ENCODE assay signal across 23 cellular contexts in the genomic region with DNA sequence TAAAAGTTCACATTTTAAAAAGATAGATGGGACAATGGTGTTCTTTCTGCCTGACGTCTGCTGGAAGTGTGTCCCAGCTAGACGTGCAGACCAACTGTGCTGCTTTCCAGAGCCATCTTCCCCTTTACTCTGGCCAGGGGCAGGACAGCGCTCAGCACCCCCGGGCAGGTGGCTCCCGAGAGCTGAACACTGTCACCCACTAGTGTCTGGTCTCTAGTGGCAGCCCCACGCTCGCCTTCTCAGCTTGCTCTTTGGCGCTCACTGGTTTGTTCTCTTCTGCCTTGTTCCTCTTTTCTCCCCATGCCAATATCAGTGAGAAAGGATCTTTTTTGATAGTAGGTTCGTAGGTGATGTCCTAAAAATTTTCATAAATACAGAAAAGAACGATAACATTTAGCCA. TPM values are rescaled to one million over a fixed set of nuclear protein-coding genes. Genes with fewer than 3 reads are reported as not detected.
DNase-seq lines count a peak whose midpoint lies in the region; ATAC-seq, FAIRE-seq and TF ChIP-seq lines count a peak whose summit lies in the region.
"Had no signal": no experiment of that assay in that cellular context is flagged by ENCODE, and none has a peak within 500 bp of the region (broad histone marks: within the 10 kb centered on the region; RNA-seq: fewer than 3 reads in every experiment).

No MANE protein-coding gene starts in this region.

- intact Hi-C loops in HepG2 (cut with micrococcal nuclease; ENCODE audit: unreplicated experiment) = loop anchor here (5.0 kb wide), 1 partner anchor 56 kb away; the partner anchor contains the start of gene CYBA
- intact Hi-C loops in right lobe of liver (cut with DNase I) = no loop called here
- intact Hi-C loops in dendritic cell treated with granulocyte-macrophage colony-stimulating factor and Interleukin-4, amounts not matched to agents 40 ng/mL and 50 ng/mL, for 4 days (cut with micrococcal nuclease) = loop anchor here (10.0 kb wide), 1 partner anchor 109 kb away; the partner anchor contains the start of genes CTU2 and RNF166

- in situ Hi-C loops in HepG2 (cut with HindIII; ENCODE audit: extremely low pct_ligation_motif_present, low pct_unique_long_range_greater_than_20kb) = no loop called here

- H3K4me3 ChIP-seq in HepG2 (replicated peaks in 1 of 3; ENCODE audit: insufficient read depth in 1 of 3, low read depth in 2 of 3, low read length in 3 of 3) (no peak overlapping the region), right lobe of liver (no peak overlapping the region)
- H3K4me3 ChIP-seq: SK-N-MC had no signal

- H2AFZ ChIP-seq in HepG2 (ENCODE audit: low read length) = no peak overlapping the region

- POLR2A ChIA-PET in HepG2 (lab: Yijun Ruan, JAX) = interaction anchor here (0.9 kb wide), 1 partner anchor 26 kb away, joined by 3 read pairs; the partner anchor contains the start of gene ZC3H18

- no peaks in the 10 kb centered on the region for H3K36me3 Mint-ChIP-seq in T-helper 17 cell (ENCODE audit: low read depth)
- H3K36me3 Mint-ChIP-seq in dendritic cell treated with granulocyte-macrophage colony-stimulating factor and Interleukin-4, amounts not matched to agents 40 ng/mL and 50 ng/mL, for 4 days (ENCODE audit: low read depth) = peaks cover 48% of the 10 kb centered on the region
- H3K36me3 Mint-ChIP-seq: IgD-negative memory B cell had no signal

- peaks cover 8% of the 10 kb centered on the region for H3K4me1 Mint-ChIP-seq in T-helper 17 cell
- H3K4me1 Mint-ChIP-seq in dendritic cell treated with granulocyte-macrophage colony-stimulating factor and Interleukin-4, amounts not matched to agents 40 ng/mL and 50 ng/mL, for 4 days (ENCODE audit: low read depth) = peaks cover 61% of the 10 kb centered on the region

- H3K27ac ChIP-seq in HepG2 (ENCODE audit: extremely low read length, insufficient read depth, low read length) (no peak overlapping the region), right lobe of liver (no peak overlapping the region)
- H3K27ac ChIP-seq: C4-2B, HL-60, SK-N-MC had no signal

- DNase-seq in HepG2 (ENCODE audit: low spot score) = no peak
- no peak for DNase-seq in right lobe of liver
- DNase-seq in T-helper 17 cell = no peak
- DNase-seq in retina = no peak
- DNase-seq in T-helper 2 cell = no peak
- DNase-seq in OCI-M1 (lab: John Stamatoyannopoulos, UW) = no peak
- DNase-seq: COR-L47, DMS 273 treated with DMSO at 0.1 percent for 48 hours, HFFc6, NCI-H1105 treated with DMSO at 0.1 percent for 48 hours, NCI-H1694 treated with DMSO at 0.1 percent for 48 hours, NCI-H510A, NCI-H82, SHP77 had no signal

- no peaks in the 10 kb centered on the region for H3K9me3 Mint-ChIP-seq in dendritic cell treated with granulocyte-macrophage colony-stimulating factor and Interleukin-4, amounts not matched to agents 40 ng/mL and 50 ng/mL, for 4 days
- H3K9me3 Mint-ChIP-seq: HFFc6, IgD-negative memory B cell had no signal

- no peaks in the 10 kb centered on the region for H3K9me3 ChIP-seq in HepG2 (ENCODE audit: low read length)
- no peaks in the 10 kb centered on the region for H3K9me3 ChIP-seq in right lobe of liver
- H3K9me3 ChIP-seq in T-helper 17 cell (ENCODE audit: control insufficient read depth, low read length, poor library complexity, severe bottlenecking) = no peaks in the 10 kb centered on the region

- H4K20me1 ChIP-seq in HepG2 (ENCODE audit: insufficient read depth, low read length) = peaks cover 3% of the 10 kb centered on the region; the same call in 1 of the 2 replicates

- H3K36me3 ChIP-seq in HepG2 (replicated peaks in 1 of 2; ENCODE audit: control insufficient read depth in 1 of 2, insufficient read depth in 2 of 2, low read length in 2 of 2) = peaks cover 28 to 46% of the 10 kb centered on the region in 2 experiments
- H3K36me3 ChIP-seq in right lobe of liver = peaks cover 0 to 12% (median under 1%) of the 10 kb centered on the region in 4 donors

- H3K27me3 ChIP-seq in HepG2 (ENCODE audit: control insufficient read depth in 1 of 2, insufficient read depth in 2 of 2, low read length in 2 of 2) = no peaks in the 10 kb centered on the region
- H3K27me3 ChIP-seq in right lobe of liver = no peaks in the 10 kb centered on the region

- FAIRE-seq in HepG2 (lab: Jason Lieb, UNC) = no peak
- FAIRE-seq: G401.6, H54 had no signal

- no peak for TF ChIP-seq CTCF in HepG2 (CRISPR knock-in tag; IDR thresholded peaks at IDR 0.05)
- TF ChIP-seq CTCF in right lobe of liver (IDR thresholded peaks at IDR 0.05) = no peak

- TF ChIP-seq POLR2A in HepG2 (IDR thresholded peaks at IDR 0.05; ENCODE audit: insufficient read depth in 1 of 2, low read depth in 2 of 2, low read length in 2 of 2) (no peak), right lobe of liver (IDR thresholded peaks at IDR 0.05) (no peak)

- CTCF ChIA-PET in HepG2 (lab: Yijun Ruan, JAX; ENCODE audit: low intra/inter-chr PET ratio, low total read pairs) = no interaction called here

- peak overlapping the region; percentile 34 for H3K27ac Mint-ChIP-seq in T-helper 17 cell
- H3K27ac Mint-ChIP-seq in dendritic cell treated with granulocyte-macrophage colony-stimulating factor and Interleukin-4, amounts not matched to agents 40 ng/mL and 50 ng/mL, for 4 days = peak overlapping the region; percentile 70
- H3K27ac Mint-ChIP-seq: HFFc6 had no signal

- H3K4me1 ChIP-seq in HepG2 (ENCODE audit: insufficient read depth, low read length) (peaks cover 32% of the 10 kb centered on the region), right lobe of liver (peaks cover 0 to 20% (median 6%) of the 10 kb centered on the region in 4 donors)

- no peak for ATAC-seq in HepG2
- ATAC-seq in right lobe of liver = no peak
- ATAC-seq in T-helper 17 cell = no peak

- H3K4me2 ChIP-seq in HepG2 (ENCODE audit: low read depth, low read length) = no peak overlapping the region

- WGBS in HepG2 (ENCODE audit: low lambda C conversion rate) = 95% methylated on average over 10 of the region's 10 CpGs
- 69% methylated on average over 3 of the region's 10 CpGs for WGBS in right lobe of liver (ENCODE audit: insufficient coverage, low coverage, low lambda C conversion rate, missing lambda C conversion rate)

- TF ChIP-seq EP300 in HepG2 (IDR thresholded peaks at IDR 0.05; ENCODE audit: low read depth in 2 of 2, low read length in 2 of 2) = no peak
- TF ChIP-seq EP300 in HepG2 (CRISPR knock-in tag; IDR thresholded peaks at IDR 0.05; ENCODE audit: borderline replicate concordance) = no peak

- no peak for TF ChIP-seq RAD21 in HepG2 (CRISPR knock-in tag; IDR thresholded peaks at IDR 0.05)

- BruUV-seq in HepG2 (replicated peaks; lab: Mats Ljungman, UMichigan) = TSS peak; percentile 36

- H3K9ac ChIP-seq in HepG2 (ENCODE audit: insufficient read depth, low read depth, low read length) = no peak overlapping the region

- peaks cover 18% of the 10 kb centered on the region for H3K79me2 ChIP-seq in HepG2 (ENCODE audit: insufficient read depth, low read length)

- no peak overlapping the region for H3K4me3 Mint-ChIP-seq in T-helper 17 cell
- H3K4me3 Mint-ChIP-seq in dendritic cell treated with granulocyte-macrophage colony-stimulating factor and Interleukin-4, amounts not matched to agents 40 ng/mL and 50 ng/mL, for 4 days = no peak overlapping the region
- H3K4me3 Mint-ChIP-seq: HFFc6, IgD-negative memory B cell had no signal

- H3K27me3 Mint-ChIP-seq in T-helper 17 cell = no peaks in the 10 kb centered on the region
- no peaks in the 10 kb centered on the region for H3K27me3 Mint-ChIP-seq in dendritic cell treated with granulocyte-macrophage colony-stimulating factor and Interleukin-4, amounts not matched to agents 40 ng/mL and 50 ng/mL, for 4 days
- H3K27me3 Mint-ChIP-seq: IgD-negative memory B cell had no signal

RNA-seq across cellular contexts. Expression of gene ZC3H18, which starts 25.7 kb away (rescaled TPM):
- total RNA-seq in HepG2 (2016; rRNA removed; fragmentation: Illumina TruSeq; extraction: Trizol) (19.7 and 27.4 TPM in 2 replicates), right lobe of liver (10 to 100 TPM in 5 of 6 experiments, 1 to 10 TPM in 1; 8.7 to 22.8 (median 16.4) TPM), T-helper 17 cell (100 to 1,000 TPM; 100 to 141 TPM)
- 19.4 and 24.7 TPM in 2 replicates for total RNA-seq in HepG2 (2016; cell fraction: cytosol; rRNA removed; fragmentation: Illumina TruSeq; extraction: Trizol; ENCODE audit: low read depth)
- 14.3 and 27.1 TPM in 2 replicates for total RNA-seq in HepG2 (2016; cell fraction: insoluble cytoplasmic fraction; rRNA removed; fragmentation: Illumina TruSeq; extraction: Trizol)
- total RNA-seq in HepG2 (2016; cell fraction: membrane; rRNA removed; fragmentation: Illumina TruSeq; extraction: Trizol) = 13.2 and 13.7 TPM in 2 replicates
- 23.0 and 25.0 TPM in 2 replicates for total RNA-seq in HepG2 (2016; cell fraction: nucleus; rRNA removed; fragmentation: Illumina TruSeq; extraction: Trizol)
- polyA plus RNA-seq in HepG2 (2011; rRNA removed) = 11.2 and 12.7 TPM in 2 replicates
- 5.1 and 6.6 TPM in 2 replicates for polyA plus RNA-seq in HepG2 (2011; cell fraction: cytosol; rRNA removed)
- 52.8 and 62.1 TPM in 2 replicates for polyA plus RNA-seq in HepG2 (2011; cell fraction: nucleus; rRNA removed)
- 25.6 and 26.4 TPM in 2 replicates for polyA plus RNA-seq in HepG2 (2012)
- polyA plus RNA-seq in HepG2 (2016; cell fraction: cytosol; fragmentation: Illumina TruSeq; extraction: Trizol; ENCODE audit: low read depth) = 2.5 and 2.8 TPM in 2 replicates
- polyA plus RNA-seq in HepG2 (2016; cell fraction: insoluble cytoplasmic fraction; fragmentation: Illumina TruSeq; extraction: Trizol; ENCODE audit: low read depth) = 25.5 and 39.1 TPM in 2 replicates
- 6.0 and 7.1 TPM in 2 replicates for polyA plus RNA-seq in HepG2 (2016; cell fraction: membrane; fragmentation: Illumina TruSeq; extraction: Trizol; ENCODE audit: low read depth)
- 81.5 and 103 TPM in 2 replicates for polyA plus RNA-seq in HepG2 (2016; cell fraction: nucleus; fragmentation: Illumina TruSeq; extraction: Trizol; ENCODE audit: insufficient read depth, low read depth)
- 8.7 and 11.6 TPM in 2 replicates for polyA minus RNA-seq in HepG2 (2011; rRNA and poly(A)+ RNA removed; ENCODE audit: low replicate concordance)
- 9.7 and 11.0 TPM in 2 replicates for polyA minus RNA-seq in HepG2 (2011; cell fraction: cytosol; rRNA and poly(A)+ RNA removed)
- 21.3 and 25.5 TPM in 2 replicates for polyA minus RNA-seq in HepG2 (2011; cell fraction: nucleus; rRNA and poly(A)+ RNA removed)

RNA-seq across cellular contexts. Expression of gene IL17C, which starts 42.5 kb away (rescaled TPM):
- total RNA-seq in HepG2 (2016; rRNA removed; fragmentation: Illumina TruSeq; extraction: Trizol) = not detected in 2 replicates
- total RNA-seq in HepG2 (2016; cell fraction: cytosol; rRNA removed; fragmentation: Illumina TruSeq; extraction: Trizol; ENCODE audit: low read depth) = not detected in 2 replicates
- not detected in 2 replicates for total RNA-seq in HepG2 (2016; cell fraction: insoluble cytoplasmic fraction; rRNA removed; fragmentation: Illumina TruSeq; extraction: Trizol)
- total RNA-seq in HepG2 (2016; cell fraction: membrane; rRNA removed; fragmentation: Illumina TruSeq; extraction: Trizol) = not detected in 2 replicates
- total RNA-seq in HepG2 (2016; cell fraction: nucleus; rRNA removed; fragmentation: Illumina TruSeq; extraction: Trizol) = not detected in 2 replicates
- not detected in 2 replicates for polyA plus RNA-seq in HepG2 (2011; rRNA removed)
- not detected in 2 replicates for polyA plus RNA-seq in HepG2 (2011; cell fraction: cytosol; rRNA removed)
- polyA plus RNA-seq in HepG2 (2011; cell fraction: nucleus; rRNA removed) = not detected in 2 replicates
- polyA plus RNA-seq in HepG2 (2012) = not detected in 2 replicates
- polyA plus RNA-seq in HepG2 (2016; cell fraction: cytosol; fragmentation: Illumina TruSeq; extraction: Trizol; ENCODE audit: low read depth) = not detected in 2 replicates
- polyA plus RNA-seq in HepG2 (2016; cell fraction: insoluble cytoplasmic fraction; fragmentation: Illumina TruSeq; extraction: Trizol; ENCODE audit: low read depth) = not detected in 2 replicates
- not detected in 2 replicates for polyA plus RNA-seq in HepG2 (2016; cell fraction: membrane; fragmentation: Illumina TruSeq; extraction: Trizol; ENCODE audit: low read depth)
- polyA plus RNA-seq in HepG2 (2016; cell fraction: nucleus; fragmentation: Illumina TruSeq; extraction: Trizol; ENCODE audit: insufficient read depth, low read depth) = not detected in 2 replicates
- polyA minus RNA-seq in HepG2 (2011; rRNA and poly(A)+ RNA removed; ENCODE audit: low replicate concordance) = not detected in 2 replicates
- polyA minus RNA-seq in HepG2 (2011; cell fraction: cytosol; rRNA and poly(A)+ RNA removed) = not detected in 2 replicates
- not detected in 2 replicates for polyA minus RNA-seq in HepG2 (2011; cell fraction: nucleus; rRNA and poly(A)+ RNA removed)
- total RNA-seq in right lobe of liver = not detected
- total RNA-seq in T-helper 17 cell = under 1 TPM; 0.65 to 0.86 TPM
- total RNA-seq: HFFc6, HT1080, RPMI7951 had no signal
- polyA plus RNA-seq: IgD-negative memory B cell had no signal

RNA-seq across cellular contexts. Expression of gene CYBA, which starts 54.9 kb away (rescaled TPM):
- total RNA-seq in HepG2 (2016; rRNA removed; fragmentation: Illumina TruSeq; extraction: Trizol) = 84.2 and 250 TPM in 2 replicates
- total RNA-seq in HepG2 (2016; cell fraction: cytosol; rRNA removed; fragmentation: Illumina TruSeq; extraction: Trizol; ENCODE audit: low read depth) = 92.1 and 114 TPM in 2 replicates
- total RNA-seq in HepG2 (2016; cell fraction: insoluble cytoplasmic fraction; rRNA removed; fragmentation: Illumina TruSeq; extraction: Trizol) = 90.4 and 246 TPM in 2 replicates
- total RNA-seq in HepG2 (2016; cell fraction: membrane; rRNA removed; fragmentation: Illumina TruSeq; extraction: Trizol) = 55.3 and 74.3 TPM in 2 replicates
- total RNA-seq in HepG2 (2016; cell fraction: nucleus; rRNA removed; fragmentation: Illumina TruSeq; extraction: Trizol) = 170 and 197 TPM in 2 replicates
- 196 and 258 TPM in 2 replicates for polyA plus RNA-seq in HepG2 (2011; rRNA removed)
- polyA plus RNA-seq in HepG2 (2011; cell fraction: cytosol; rRNA removed) = 338 and 484 TPM in 2 replicates
- 620 and 660 TPM in 2 replicates for polyA plus RNA-seq in HepG2 (2011; cell fraction: nucleus; rRNA removed)
- 207 and 213 TPM in 2 replicates for polyA plus RNA-seq in HepG2 (2012)
- polyA plus RNA-seq in HepG2 (2016; cell fraction: cytosol; fragmentation: Illumina TruSeq; extraction: Trizol; ENCODE audit: low read depth) = 111 and 128 TPM in 2 replicates
- 97.6 and 108 TPM in 2 replicates for polyA plus RNA-seq in HepG2 (2016; cell fraction: insoluble cytoplasmic fraction; fragmentation: Illumina TruSeq; extraction: Trizol; ENCODE audit: low read depth)
- 58.9 and 66.6 TPM in 2 replicates for polyA plus RNA-seq in HepG2 (2016; cell fraction: membrane; fragmentation: Illumina TruSeq; extraction: Trizol; ENCODE audit: low read depth)
- polyA plus RNA-seq in HepG2 (2016; cell fraction: nucleus; fragmentation: Illumina TruSeq; extraction: Trizol; ENCODE audit: insufficient read depth, low read depth) = 462 and 471 TPM in 2 replicates
- 170 and 432 TPM in 2 replicates for polyA minus RNA-seq in HepG2 (2011; rRNA and poly(A)+ RNA removed; ENCODE audit: low replicate concordance)
- polyA minus RNA-seq in HepG2 (2011; cell fraction: cytosol; rRNA and poly(A)+ RNA removed) = 173 and 183 TPM in 2 replicates
- polyA minus RNA-seq in HepG2 (2011; cell fraction: nucleus; rRNA and poly(A)+ RNA removed) = 79.1 and 82.6 TPM in 2 replicates
- 10 to 100 TPM; 22.8 to 70.0 (median 41.3) TPM for total RNA-seq in right lobe of liver
- 100 to 1,000 TPM; 346 to 383 TPM for total RNA-seq in T-helper 17 cell

Comparison
In these comparisons a context has a peak if more than half of its experiments do, and no peak if none do; other contexts are left out.
1. intact Hi-C loops: an anchor here in HepG2 (5.0 kb wide) and dendritic cell treated with granulocyte-macrophage colony-stimulating factor and Interleukin-4, amounts not matched to agents 40 ng/mL and 50 ng/mL, for 4 days (10.0 kb wide); none called in right lobe of liver.